9 cellular contexts compared by ENCODE assay signal in genomic region chr12:10364839-10365681, GRCh38. TPM values are rescaled to one million over a fixed set of nuclear protein-coding genes. Genes with fewer than 3 reads are reported as not detected.
DNase-seq lines count a peak whose midpoint lies in the region; FAIRE-seq and TF ChIP-seq lines count a peak whose summit lies in the region.
"Had no signal": no experiment of that assay in that cellular context is flagged by ENCODE, and none has a peak within 500 bp of the region (broad histone marks: within the 10 kb centered on the region; RNA-seq: fewer than 3 reads in every experiment).

No MANE protein-coding gene starts in this region.

- H3K4me3 ChIP-seq in GM06990 (replicated peaks; ENCODE audit: low read depth, low read length): peak overlapping the region; percentile 46
- peak overlapping the region; percentile 74 for H3K4me3 ChIP-seq in HEK293 (ENCODE audit: low read depth, low read length)
- peak overlapping the region; percentile 66 for H3K4me3 ChIP-seq in MM.1S (ENCODE audit: low read length)
- H3K4me3 ChIP-seq in astrocyte (ENCODE audit: insufficient read depth, low read depth, low read length): peak overlapping the region; percentile 88
- peak overlapping the region; percentile 37 for H3K4me3 ChIP-seq in hepatocyte

- POLR2A ChIA-PET in HEK293 (lab: Yijun Ruan, JAX): interaction anchor here (1.0 to 2.7 kb wide), 3 partner anchors 21 to 352 kb away, joined by 3 to 12 read pairs (median 4); no protein-coding TSS in a partner anchor

- H3K4me1 ChIP-seq in HEK293 (ENCODE audit: control insufficient read depth, insufficient read depth, low read length) (peaks cover 20% of the 10 kb centered on the region), MM.1S (ENCODE audit: low read length) (0 out of 2 replicates have a peak, but pooled peaks cover 4% of the 10 kb centered on the region), astrocyte (ENCODE audit: insufficient read depth, low read length) (peaks cover 34% of the 10 kb centered on the region), hepatocyte (ENCODE audit: insufficient read depth) (peaks cover 45% of the 10 kb centered on the region)

- H3K27ac ChIP-seq in HEK293 (ENCODE audit: extremely low read depth, low read depth, low read length) (peak overlapping the region; percentile 95), MM.1S (ENCODE audit: low read length) (no peak overlapping the region), astrocyte (ENCODE audit: low read depth, low read length) (peak overlapping the region; percentile 75), hepatocyte (peak overlapping the region; percentile 95)

- TF ChIP-seq CTCF in GM06990 (IDR thresholded peaks at IDR 0.05; ENCODE audit: insufficient read depth, low read length, poor library complexity, severe bottlenecking) (no peak), HEK293 (tag by site-specific recombination; IDR thresholded peaks at IDR 0.05) (no peak), MM.1S (IDR thresholded peaks at IDR 0.05; ENCODE audit: low read length) (no peak), astrocyte (IDR thresholded peaks at IDR 0.05; ENCODE audit: insufficient read depth, low read depth, low read length) (no peak), hepatocyte (IDR thresholded peaks at IDR 0.05; ENCODE audit: poor library complexity) (no peak)

- no peaks in the 10 kb centered on the region for H3K9me2 ChIP-seq in MM.1S (replicated peaks; ENCODE audit: insufficient read depth, low read length)
- no peaks in the 10 kb centered on the region for H3K9me2 ChIP-seq in hepatocyte (replicated peaks; ENCODE audit: insufficient read depth)

- H4K20me1 ChIP-seq in MM.1S (ENCODE audit: insufficient read depth, low read length) (peaks cover 4% of the 10 kb centered on the region), astrocyte (ENCODE audit: insufficient read depth, low read length) (no peaks in the 10 kb centered on the region), hepatocyte (ENCODE audit: insufficient read depth, poor library complexity, severe bottlenecking) (no peaks in the 10 kb centered on the region)

- 1% methylated on average over 16 of the region's 16 CpGs for WGBS in hepatocyte (ENCODE audit: low lambda C conversion rate, missing lambda C conversion rate)

- no peak overlapping the region for H3K4me3 Mint-ChIP-seq in astrocyte (ENCODE audit: unreplicated experiment)
- H3K4me3 Mint-ChIP-seq: neural crest cell had no signal

- H3K27ac Mint-ChIP-seq in astrocyte (ENCODE audit: unreplicated experiment): no peak overlapping the region

- no peak overlapping the region for H2AFZ ChIP-seq in MM.1S (ENCODE audit: low read length)
- H2AFZ ChIP-seq in astrocyte (ENCODE audit: low read depth, low read length): peak overlapping the region; percentile 99
- peak overlapping the region; percentile 83 for H2AFZ ChIP-seq in hepatocyte

- H3K27me3 ChIP-seq in GM06990 (replicated peaks; ENCODE audit: control insufficient read depth, insufficient read depth, low read length): no peaks in the 10 kb centered on the region
- peaks cover 91% of the 10 kb centered on the region for H3K27me3 ChIP-seq in MM.1S (replicated peaks; ENCODE audit: insufficient read depth, low read length)
- no peaks in the 10 kb centered on the region for H3K27me3 ChIP-seq in astrocyte (ENCODE audit: insufficient read depth, low read length)
- H3K27me3 ChIP-seq in hepatocyte: no peaks in the 10 kb centered on the region

- H3K36me3 Mint-ChIP-seq in astrocyte (ENCODE audit: low read depth, unreplicated experiment): peaks cover 2% of the 10 kb centered on the region

- H3K9me3 ChIP-seq in HEK293 (ENCODE audit: control insufficient read depth, insufficient read depth, low read depth, low read length) (no peaks in the 10 kb centered on the region), MM.1S (replicated peaks; ENCODE audit: insufficient read depth, low read length) (no peaks in the 10 kb centered on the region), astrocyte (ENCODE audit: insufficient read depth, low read depth, low read length) (peaks cover 4% of the 10 kb centered on the region), hepatocyte (ENCODE audit: low read depth) (no peaks in the 10 kb centered on the region)

- H3K4me2 ChIP-seq in MM.1S (ENCODE audit: low read depth, low read length): peak overlapping the region; percentile 79
- peak overlapping the region; percentile 97 for H3K4me2 ChIP-seq in astrocyte (ENCODE audit: low read length)
- H3K4me2 ChIP-seq in hepatocyte: peak overlapping the region; percentile 81

- CTCF ChIA-PET in HEK293 (lab: Yijun Ruan, JAX): interaction anchor here (0.5 to 1.7 kb wide), 10 partner anchors 15 to 206 kb away, joined by 3 to 11 read pairs (median 4); no protein-coding TSS in a partner anchor

- FAIRE-seq in astrocyte (lab: Jason Lieb, UNC): no peak

- DNase-seq in GM06990 (ENCODE audit: extremely low read depth, insufficient read length): peak; percentile 31
- peak; percentile 67 for DNase-seq in MM.1S
- peak; percentile 43 to 86 for DNase-seq in SW 1271 (lab: John Stamatoyannopoulos, UW)
- peak; percentile 74 for DNase-seq in astrocyte (ENCODE audit: low read depth)
- peak; percentile 89 for DNase-seq in hepatocyte (ENCODE audit: low spot score)
- peak; percentile 78 for DNase-seq in retina
- no peak for DNase-seq in NCI-H82 (lab: John Stamatoyannopoulos, UW)

- H3F3A ChIP-seq in MM.1S (ENCODE audit: insufficient read depth, low read length): no peaks in the 10 kb centered on the region

- H3K79me2 ChIP-seq in MM.1S (ENCODE audit: low read length) (no peaks in the 10 kb centered on the region), astrocyte (ENCODE audit: insufficient read depth, low read length) (no peaks in the 10 kb centered on the region), hepatocyte (peaks cover 3% of the 10 kb centered on the region)

- peaks cover 14% of the 10 kb centered on the region for H3K4me1 Mint-ChIP-seq in astrocyte (ENCODE audit: low read depth, unreplicated experiment)

- H3K36me3 ChIP-seq in GM06990 (ENCODE audit: control insufficient read depth, insufficient read depth, low read length) (no peaks in the 10 kb centered on the region), HEK293 (ENCODE audit: control insufficient read depth in 2 of 2, insufficient read depth in 1 of 2, low read length in 2 of 2) (no peaks in the 10 kb centered on the region), MM.1S (replicated peaks; ENCODE audit: insufficient read depth, low read length) (no peaks in the 10 kb centered on the region), astrocyte (ENCODE audit: insufficient read depth, low read length) (no peaks in the 10 kb centered on the region), hepatocyte (replicated peaks; ENCODE audit: insufficient read depth, low read depth) (no peaks in the 10 kb centered on the region)

- H3K9ac ChIP-seq in MM.1S (ENCODE audit: low read length) (no peak overlapping the region; the same call in 1 of the 2 replicates), astrocyte (ENCODE audit: low read length) (peak overlapping the region; percentile 86)

- no peaks in the 10 kb centered on the region for H3K27me3 Mint-ChIP-seq in astrocyte (ENCODE audit: low read depth, unreplicated experiment)

- peaks cover 6% of the 10 kb centered on the region for H3K9me3 Mint-ChIP-seq in astrocyte (ENCODE audit: unreplicated experiment)

TF ChIP-seq in HEK293, 187 proteins besides CTCF, POLR2A, EP300 and RAD21 (continues in another document):
- TF ChIP-seq ZNF362 (tag by site-specific recombination; IDR thresholded peaks at IDR 0.05): peak; percentile 95
- no peak for TF ChIP-seq EGR2 (tag by site-specific recombination; IDR thresholded peaks at IDR 0.05; ENCODE audit: low read depth)
- no peak for TF ChIP-seq ZEB2 (tag by site-specific recombination; IDR thresholded peaks at IDR 0.05)
- peak; percentile 60 for TF ChIP-seq KLF10 (tag by site-specific recombination; IDR thresholded peaks at IDR 0.05)
- 0 out of 2 replicates have a peak, but pooled peaks have one; percentile 16 for TF ChIP-seq ZXDB (tag by site-specific recombination; IDR thresholded peaks at IDR 0.05)
- peak; percentile 61 for TF ChIP-seq PRDM1 (tag by site-specific recombination; IDR thresholded peaks at IDR 0.05)

RNA-seq across cellular contexts. Expression of gene KLRK1, which starts 24.8 kb away (rescaled TPM):
- total RNA-seq in astrocyte (0.73 and 1.1 TPM in 2 replicates), hepatocyte (not detected in 2 replicates)
- polyA plus RNA-seq in hepatocyte: 0.23 and 0.52 TPM in 2 replicates
- total RNA-seq: neural crest cell had no signal

RNA-seq across cellular contexts. Expression of gene KLRC4, which starts 44.5 kb away (rescaled TPM):
- total RNA-seq in astrocyte (0.53 and 0.70 TPM in 2 replicates), hepatocyte (0.28 TPM in 1 of 2 replicates, not detected in the other)
- polyA plus RNA-seq in hepatocyte: not detected in 2 replicates
- total RNA-seq: neural crest cell had no signal

RNA-seq across cellular contexts. Expression of gene KLRC3, which starts 55.3 kb away (rescaled TPM):
- total RNA-seq in astrocyte: 0.94 and 1.2 TPM in 2 replicates
- not detected in 2 replicates for total RNA-seq in hepatocyte
- polyA plus RNA-seq in hepatocyte: 0.28 TPM in 1 of 2 replicates, not detected in the other
- total RNA-seq: neural crest cell had no signal

RNA-seq across cellular contexts. Expression of gene KLRD1, which starts 57.4 kb away (rescaled TPM):
- total RNA-seq in astrocyte (0.45 and 0.91 TPM in 2 replicates), hepatocyte (0.24 and 0.30 TPM in 2 replicates)
- 0.69 and 0.70 TPM in 2 replicates for polyA plus RNA-seq in hepatocyte

Comparison
In these comparisons a context has a peak if more than half of its experiments do, and no peak if none do; other contexts are left out.
1. H3K4me3 ChIP-seq: peak in every context shown above with its lines; median percentile 88 in astrocyte; 74 in HEK293; 66 in MM.1S; 46 in GM06990; 37 in hepatocyte.